9 cellular contexts compared by ENCODE assay signal in genomic region chr17:73952498-73953205, GRCh38.
DNase-seq lines count a peak whose midpoint lies in the region; ATAC-seq and TF ChIP-seq lines count a peak whose summit lies in the region.
"Had no signal": no experiment of that assay in that cellular context is flagged by ENCODE, and none has a peak within 500 bp of the region (broad histone marks: within the 10 kb centered on the region; RNA-seq: fewer than 3 reads in every experiment).

No MANE protein-coding gene starts in this region.

- H3K36me3 Mint-ChIP-seq in MCF 10A (ENCODE audit: insufficient read depth, unreplicated experiment): no peaks in the 10 kb centered on the region
- no peaks in the 10 kb centered on the region for H3K36me3 Mint-ChIP-seq in activated CD4-positive, alpha-beta T cell treated with anti-CD3 and anti-CD28 coated beads, Interleukin-2, amount 10 ng/mL, durations not matched to agents 24 days and 14 days (ENCODE audit: low read depth)
- no peaks in the 10 kb centered on the region for H3K36me3 Mint-ChIP-seq in osteocyte (ENCODE audit: unreplicated experiment)

- peaks cover 0 to 16% of the 10 kb centered on the region in 2 donors for H3K27me3 ChIP-seq in breast epithelium
- peaks cover 27% of the 10 kb centered on the region for H3K27me3 ChIP-seq in foreskin keratinocyte

- intact Hi-C loops in breast epithelium (cut with DNase I; ENCODE audit: low total_unique reads) (no loop called here), MCF 10A (cut with micrococcal nuclease) (no loop called here)
- intact Hi-C loops in activated CD4-positive, alpha-beta T cell treated with anti-CD3 and anti-CD28 coated beads, Interleukin-2, amount 10 ng/mL, durations not matched to agents 24 days and 14 days (cut with micrococcal nuclease): no loop called here

- H3K27me3 Mint-ChIP-seq in MCF 10A (ENCODE audit: insufficient read depth, unreplicated experiment): peaks cover 13% of the 10 kb centered on the region
- H3K27me3 Mint-ChIP-seq in activated CD4-positive, alpha-beta T cell treated with anti-CD3 and anti-CD28 coated beads, Interleukin-2, amount 10 ng/mL, durations not matched to agents 24 days and 14 days: peaks cover 11% of the 10 kb centered on the region
- H3K27me3 Mint-ChIP-seq in osteocyte (ENCODE audit: unreplicated experiment): peaks cover 14% of the 10 kb centered on the region

- H3K9me3 ChIP-seq in breast epithelium: no peaks in the 10 kb centered on the region

- TF ChIP-seq CTCF in breast epithelium (IDR thresholded peaks at IDR 0.05): no peak
- no peak for TF ChIP-seq CTCF in MCF 10A (IDR thresholded peaks at IDR 0.05; ENCODE audit: unreplicated experiment)
- peak; percentile 37 for TF ChIP-seq CTCF in foreskin keratinocyte (conservative IDR thresholded peaks at IDR 0.05)
- peak; percentile 37 for TF ChIP-seq CTCF in osteocyte (IDR thresholded peaks at IDR 0.05)

- H3K4me3 ChIP-seq in breast epithelium: peak overlapping the region in 2 of 3 donors; percentile 41 to 61

- no peaks in the 10 kb centered on the region for H3K4me1 Mint-ChIP-seq in MCF 10A (ENCODE audit: insufficient read depth, unreplicated experiment)
- no peaks in the 10 kb centered on the region for H3K4me1 Mint-ChIP-seq in activated CD4-positive, alpha-beta T cell treated with anti-CD3 and anti-CD28 coated beads, Interleukin-2, amount 10 ng/mL, durations not matched to agents 24 days and 14 days
- H3K4me1 Mint-ChIP-seq in osteocyte (ENCODE audit: unreplicated experiment): peaks cover 3% of the 10 kb centered on the region

- TF ChIP-seq POLR2A in breast epithelium (IDR thresholded peaks at IDR 0.05): no peak

- no peaks in the 10 kb centered on the region for H3K4me1 ChIP-seq in breast epithelium
- H3K4me1 ChIP-seq in foreskin keratinocyte: no peaks in the 10 kb centered on the region

- H3K27ac ChIP-seq in breast epithelium: no peak overlapping the region
- no peak overlapping the region for H3K27ac ChIP-seq in foreskin keratinocyte

- CTCF ChIA-PET in MCF 10A (lab: Yijun Ruan, JAX): interaction anchor here (0.6 kb wide), 1 partner anchor 573 kb away, joined by 3 read pairs; no protein-coding TSS in a partner anchor

- no TSS peak for BruUV-seq in MCF 10A (replicated peaks; lab: Mats Ljungman, UMichigan)

- H3K27ac Mint-ChIP-seq in MCF 10A (ENCODE audit: low read depth, unreplicated experiment) (no peak overlapping the region), osteocyte (ENCODE audit: unreplicated experiment) (no peak overlapping the region)
- no peak overlapping the region for H3K27ac Mint-ChIP-seq in activated CD4-positive, alpha-beta T cell treated with anti-CD3 and anti-CD28 coated beads, Interleukin-2, amount 10 ng/mL, durations not matched to agents 24 days and 14 days

- no peaks in the 10 kb centered on the region for H3K9me3 Mint-ChIP-seq in MCF 10A (ENCODE audit: unreplicated experiment)
- no peaks in the 10 kb centered on the region for H3K9me3 Mint-ChIP-seq in activated CD4-positive, alpha-beta T cell treated with anti-CD3 and anti-CD28 coated beads, Interleukin-2, amount 10 ng/mL, durations not matched to agents 24 days and 14 days
- no peaks in the 10 kb centered on the region for H3K9me3 Mint-ChIP-seq in osteocyte (ENCODE audit: unreplicated experiment)

- H3K4me3 Mint-ChIP-seq in MCF 10A (ENCODE audit: unreplicated experiment) (no peak overlapping the region), osteocyte (ENCODE audit: unreplicated experiment) (no peak overlapping the region)
- H3K4me3 Mint-ChIP-seq in activated CD4-positive, alpha-beta T cell treated with anti-CD3 and anti-CD28 coated beads, Interleukin-2, amount 10 ng/mL, durations not matched to agents 24 days and 14 days: no peak overlapping the region

- ATAC-seq in foreskin keratinocyte (peak; percentile 36), HG03354 (IDR thresholded peaks at IDR 0.05; ENCODE audit: poor library complexity, severe bottlenecking, unreplicated experiment) (no peak)

- H3K36me3 ChIP-seq in breast epithelium: no peaks in the 10 kb centered on the region

- POLR2A ChIA-PET in MCF 10A (lab: Yijun Ruan, JAX): no interaction called here

- no peak for DNase-seq in breast epithelium (ENCODE audit: low spot score in 2 of 2)
- DNase-seq in MCF 10A (ENCODE audit: unreplicated experiment): no peak
- peak; percentile 70 for DNase-seq in activated CD4-positive, alpha-beta T cell treated with anti-CD3 and anti-CD28 coated beads, Interleukin-2, amount 10 ng/mL, durations not matched to agents 24 days and 14 days
- no peak for DNase-seq in foreskin keratinocyte
- DNase-seq in osteocyte (ENCODE audit: extremely low spot score, unreplicated experiment): no peak
- DNase-seq in amniotic stem cell (lab: John Stamatoyannopoulos, UW): no peak
- no peak for DNase-seq in Kasumi-1 (lab: John Stamatoyannopoulos, UW)
- DNase-seq: DND-41 had no signal

Comparison
In these comparisons a context has a peak if more than half of its experiments do, and no peak if none do; other contexts are left out.
1. CTCF ChIP-seq: peak in foreskin keratinocyte (single experiment) and osteocyte (single experiment); none in breast epithelium (0 of 3) and MCF 10A (single experiment).